Comparison of ENCODE assay signal across 9 cellular contexts in the genomic region with DNA sequence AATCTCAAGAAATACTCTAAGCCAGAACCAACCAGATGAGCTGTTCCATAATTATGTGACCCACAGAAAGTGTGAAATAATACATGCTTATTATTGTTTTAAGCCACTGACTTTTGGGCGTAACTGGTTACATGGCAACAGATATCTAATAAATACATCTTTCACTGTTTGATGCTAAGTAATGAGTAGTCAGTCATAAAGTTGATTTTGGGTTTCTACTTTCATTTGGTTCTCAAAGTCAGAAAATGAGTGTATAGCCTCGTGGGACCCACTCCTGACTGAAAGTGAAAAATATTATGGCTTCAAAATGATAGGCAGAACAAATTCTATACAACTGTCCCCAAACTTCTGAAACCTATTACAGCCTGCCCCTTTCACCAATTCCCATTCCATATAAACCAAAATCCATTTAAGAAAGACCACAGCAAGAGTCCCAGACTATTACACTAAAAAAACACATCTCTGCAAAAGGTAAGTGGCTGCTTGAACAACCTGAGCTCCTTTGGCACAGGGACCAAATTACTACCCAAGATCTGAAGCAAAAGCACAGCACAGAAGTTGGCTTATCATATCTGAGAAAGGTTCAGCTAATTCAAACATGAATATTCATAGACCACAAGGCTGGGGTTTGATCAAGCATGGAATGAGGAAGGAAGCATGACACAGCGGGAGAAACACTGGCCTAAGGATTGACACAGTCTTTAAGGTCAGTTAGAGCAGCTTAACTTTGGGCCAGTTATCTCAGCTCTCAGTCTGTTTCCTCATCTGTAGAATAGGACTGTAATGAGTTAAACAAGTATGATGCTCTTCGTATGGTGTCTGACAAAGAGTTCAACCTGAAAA.
DNase-seq lines count a peak whose midpoint lies in the region; ATAC-seq and TF ChIP-seq lines count a peak whose summit lies in the region.
"Had no signal": no experiment of that assay in that cellular context is flagged by ENCODE, and none has a peak within 500 bp of the region (broad histone marks: within the 10 kb centered on the region; RNA-seq: fewer than 3 reads in every experiment).

No MANE protein-coding gene starts in this region.

- no peak overlapping the region for H2BK15ac ChIP-seq in IMR-90 (ENCODE audit: low read depth, low read length)

- peak; percentile 48 for ATAC-seq in GM21619 (IDR thresholded peaks at IDR 0.05; ENCODE audit: unreplicated experiment)
- ATAC-seq in IMR-90 (ENCODE audit: low read depth), result no peak

- H2AK5ac ChIP-seq in IMR-90 (ENCODE audit: low read depth, low read length), result no peak overlapping the region

- no peaks in the 10 kb centered on the region for H3K9me3 ChIP-seq in IMR-90 (ENCODE audit: control insufficient read depth, insufficient read depth, low read length)

- H3K23ac ChIP-seq in IMR-90 (ENCODE audit: low read depth, low read length), result no peak overlapping the region

- H3K36me3 ChIP-seq in IMR-90 (ENCODE audit: control insufficient read depth, insufficient read depth, low read length), result peaks cover 21% of the 10 kb centered on the region

- in situ Hi-C loops in GM13977 (cut with MboI; ENCODE audit: low pct_unique_long_range_greater_than_20kb, low sequenced_read_pairs, unreplicated experiment) (no loop called here), IMR-90 (cut with MboI; ENCODE audit: low sequenced_read_pairs) (no loop called here)

- H3K27me3 Mint-ChIP-seq in activated CD4-positive, alpha-beta memory T cell treated with anti-CD3 and anti-CD28 coated beads for 36 hours, result peaks cover 9% of the 10 kb centered on the region

- no peak overlapping the region for H3K27ac ChIP-seq in IMR-90 (ENCODE audit: insufficient read depth, low read length)

- CTCF ChIA-PET in IMR-90 (lab: Yijun Ruan, JAX), result interaction anchor here (0.5 to 1.8 kb wide), 3 partner anchors 89 to 312 kb away, joined by 3 to 4 read pairs (median 3); a partner anchor contains a TSS
- CTCF ChIA-PET in activated CD4-positive, alpha-beta memory T cell treated with anti-CD3 and anti-CD28 coated beads for 36 hours (lab: Charles Lee), result interaction anchor here (0.6 kb wide), 1 partner anchor 89 kb away, joined by 3 read pairs; no protein-coding TSS in a partner anchor

- no peak overlapping the region for H4K8ac ChIP-seq in IMR-90 (ENCODE audit: low read depth in 2 of 2, low read length in 2 of 2)

- no peak overlapping the region for H3K27ac Mint-ChIP-seq in activated CD4-positive, alpha-beta memory T cell treated with anti-CD3 and anti-CD28 coated beads for 36 hours

- H3K4me1 ChIP-seq in IMR-90 (ENCODE audit: control insufficient read depth, insufficient read depth, low read length), result peaks cover 9% of the 10 kb centered on the region

- peaks cover 8% of the 10 kb centered on the region for H3K9me1 ChIP-seq in IMR-90 (ENCODE audit: insufficient read depth, low read length)

- H4K20me1 ChIP-seq in IMR-90 (ENCODE audit: insufficient read depth, low read length), result peaks cover 4% of the 10 kb centered on the region; the same call in 1 of the 2 replicates

- no peak overlapping the region for H3K14ac ChIP-seq in IMR-90 (replicated peaks; ENCODE audit: low read depth, low read length)

- no peak overlapping the region for H2BK5ac ChIP-seq in IMR-90 (ENCODE audit: low read depth, low read length, poor library complexity, severe bottlenecking)

- intact Hi-C loops in IMR-90 (cut with micrococcal nuclease), result no loop called here
- intact Hi-C loops in activated CD4-positive, alpha-beta memory T cell treated with anti-CD3 and anti-CD28 coated beads for 36 hours (cut with micrococcal nuclease), result no loop called here

- no peak overlapping the region for H4K5ac ChIP-seq in IMR-90 (ENCODE audit: low read depth, low read length)

- H3K79me1 ChIP-seq in IMR-90 (ENCODE audit: low read depth in 1 of 2, low read length in 2 of 2), result peaks cover 44 to 48% of the 10 kb centered on the region in 2 experiments

- no peak overlapping the region for H3K18ac ChIP-seq in IMR-90 (ENCODE audit: low read depth, low read length)

- no peak overlapping the region for H3K4me3 ChIP-seq in IMR-90 (ENCODE audit: insufficient read depth, low read depth, low read length)

- no peak overlapping the region for H3K4me2 ChIP-seq in IMR-90 (ENCODE audit: low read depth, low read length)

- dilution Hi-C loops in IMR-90 (cut with HindIII; ENCODE audit: low sequenced_read_pairs, unreplicated experiment), result no loop called here

- no peak overlapping the region for H3K56ac ChIP-seq in IMR-90 (ENCODE audit: extremely low read depth, insufficient read depth, low read length)

- TF ChIP-seq POLR2A in IMR-90 (IDR thresholded peaks at IDR 0.05; ENCODE audit: low read depth, low read length), result no peak

- H2BK20ac ChIP-seq in IMR-90 (ENCODE audit: low read depth, low read length), result no peak overlapping the region

- POLR2A ChIA-PET in IMR-90 (lab: Charles Lee; ENCODE audit: unreplicated experiment), result no interaction called here
- POLR2A ChIA-PET in activated CD4-positive, alpha-beta memory T cell treated with anti-CD3 and anti-CD28 coated beads for 36 hours (lab: Charles Lee), result no interaction called here

- no peak overlapping the region for H3K4ac ChIP-seq in IMR-90 (ENCODE audit: low read depth, low read length)

- H3K9me3 Mint-ChIP-seq in activated CD4-positive, alpha-beta memory T cell treated with anti-CD3 and anti-CD28 coated beads for 36 hours, result peaks cover 4% of the 10 kb centered on the region

- TF ChIP-seq CTCF in GM13977 (IDR thresholded peaks at IDR 0.05; ENCODE audit: extremely low read depth, insufficient read depth, missing control alignments), result no peak
- TF ChIP-seq CTCF in IMR-90 (conservative IDR thresholded peaks at IDR 0.05; ENCODE audit: low read depth, low read length), result no peak

- DNase-seq in GM13977 (ENCODE audit: low spot score) (peak; percentile 37), IMR-90 (peak; percentile 52), hepatic stellate cell (ENCODE audit: low spot score) (peak; percentile 24), NCI-H1930 (lab: John Stamatoyannopoulos, UW) (no peak), nucleus accumbens (lab: John Stamatoyannopoulos, UW) (no peak), D341Med (ENCODE audit: low spot score) (no peak)
- DNase-seq in activated CD4-positive, alpha-beta memory T cell treated with anti-CD3 and anti-CD28 coated beads for 36 hours, result no peak
- DNase-seq: activated CD4-positive, CD25-positive, alpha-beta regulatory T cell treated with anti-CD3 and anti-CD28 coated beads, Interleukin-2, amount 50 U/mL, for 72 hours had no signal

- H2AFZ ChIP-seq in IMR-90 (replicated peaks; ENCODE audit: low read length, poor library complexity), result no peak overlapping the region

- H2BK120ac ChIP-seq in IMR-90 (ENCODE audit: low read depth, low read length), result no peak overlapping the region

- H3K4me1 Mint-ChIP-seq in activated CD4-positive, alpha-beta memory T cell treated with anti-CD3 and anti-CD28 coated beads for 36 hours (ENCODE audit: low read depth), result no peaks in the 10 kb centered on the region

- no peaks in the 10 kb centered on the region for H3K36me3 Mint-ChIP-seq in activated CD4-positive, alpha-beta memory T cell treated with anti-CD3 and anti-CD28 coated beads for 36 hours

- H4K91ac ChIP-seq in IMR-90 (ENCODE audit: insufficient read depth, low read depth, low read length), result no peak overlapping the region

- no peak for TF ChIP-seq RAD21 in IMR-90 (IDR thresholded peaks at IDR 0.05; ENCODE audit: low read length)

- H3K4me3 Mint-ChIP-seq in activated CD4-positive, alpha-beta memory T cell treated with anti-CD3 and anti-CD28 coated beads for 36 hours, result no peak overlapping the region

- H3K27me3 ChIP-seq in IMR-90 (ENCODE audit: control insufficient read depth, insufficient read depth, low read length), result no peaks in the 10 kb centered on the region

- BruUV-seq in IMR-90 (replicated peaks; lab: Mats Ljungman, UMichigan), result no TSS peak

- H3K9ac ChIP-seq in IMR-90 (ENCODE audit: low read depth, low read length), result no peak overlapping the region

- H2AK9ac ChIP-seq in IMR-90 (replicated peaks; ENCODE audit: low read depth, low read length, poor library complexity), result no peak overlapping the region

- WGBS in IMR-90 (ENCODE audit: extremely low coverage in 2 of 2, insufficient read length in 1 of 2), 2 experiments, result no CpG with 5 or more reads among the region's 4 CpGs

TF ChIP-seq in IMR-90, 13 proteins besides CTCF, POLR2A, EP300 and RAD21:
- TF ChIP-seq RCOR1 (IDR thresholded peaks at IDR 0.05; ENCODE audit: insufficient replicate concordance, low read length) (no peak), MAFK (IDR thresholded peaks at IDR 0.05; ENCODE audit: low read depth, low read length) (no peak), CEBPB (IDR thresholded peaks at IDR 0.05; ENCODE audit: low read depth, low read length) (no peak), SMC3 (IDR thresholded peaks at IDR 0.05; ENCODE audit: low read depth, low read length) (no peak), NFE2L2 (IDR thresholded peaks at IDR 0.05; ENCODE audit: low read depth, low read length) (no peak), BHLHE40 (IDR thresholded peaks at IDR 0.05; ENCODE audit: low read depth, low read length) (no peak), FOS (IDR thresholded peaks at IDR 0.05; ENCODE audit: low read depth, low read length) (no peak), CHD1 (IDR thresholded peaks at IDR 0.05; ENCODE audit: low read depth, low read length) (no peak), MAZ (IDR thresholded peaks at IDR 0.05; ENCODE audit: borderline replicate concordance, low read depth, low read length) (no peak), RFX5 (IDR thresholded peaks at IDR 0.05; ENCODE audit: low read depth, low read length) (no peak), MXI1 (IDR thresholded peaks at IDR 0.05; ENCODE audit: borderline replicate concordance, low read depth, low read length) (no peak)
- TF ChIP-seq, protein P1, sequence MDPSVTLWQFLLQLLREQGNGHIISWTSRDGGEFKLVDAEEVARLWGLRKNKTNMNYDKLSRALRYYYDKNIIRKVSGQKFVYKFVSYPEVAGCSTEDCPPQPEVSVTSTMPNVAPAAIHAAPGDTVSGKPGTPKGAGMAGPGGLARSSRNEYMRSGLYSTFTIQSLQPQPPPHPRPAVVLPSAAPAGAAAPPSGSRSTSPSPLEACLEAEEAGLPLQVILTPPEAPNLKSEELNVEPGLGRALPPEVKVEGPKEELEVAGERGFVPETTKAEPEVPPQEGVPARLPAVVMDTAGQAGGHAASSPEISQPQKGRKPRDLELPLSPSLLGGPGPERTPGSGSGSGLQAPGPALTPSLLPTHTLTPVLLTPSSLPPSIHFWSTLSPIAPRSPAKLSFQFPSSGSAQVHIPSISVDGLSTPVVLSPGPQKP (IDR thresholded peaks at IDR 0.05; ENCODE audit: borderline replicate concordance, low read depth, low read length), result no peak
- TF ChIP-seq, protein P2, sequence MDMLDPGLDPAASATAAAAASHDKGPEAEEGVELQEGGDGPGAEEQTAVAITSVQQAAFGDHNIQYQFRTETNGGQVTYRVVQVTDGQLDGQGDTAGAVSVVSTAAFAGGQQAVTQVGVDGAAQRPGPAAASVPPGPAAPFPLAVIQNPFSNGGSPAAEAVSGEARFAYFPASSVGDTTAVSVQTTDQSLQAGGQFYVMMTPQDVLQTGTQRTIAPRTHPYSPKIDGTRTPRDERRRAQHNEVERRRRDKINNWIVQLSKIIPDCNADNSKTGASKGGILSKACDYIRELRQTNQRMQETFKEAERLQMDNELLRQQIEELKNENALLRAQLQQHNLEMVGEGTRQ (IDR thresholded peaks at IDR 0.05; ENCODE audit: low read depth, low read length), result no peak

Comparison
In these comparisons a context has a peak if more than half of its experiments do, and no peak if none do; other contexts are left out.
1. DNase-seq: peak in GM13977 (single experiment), IMR-90 (single experiment) and hepatic stellate cell (single experiment); none in activated CD4-positive, alpha-beta memory T cell treated with anti-CD3 and anti-CD28 coated beads for 36 hours (single experiment), NCI-H1930 (0 of 2), nucleus accumbens (0 of 56) and D341Med (single experiment).